Comparison of ENCODE assay signal across 8 cellular contexts in the genomic region with DNA sequence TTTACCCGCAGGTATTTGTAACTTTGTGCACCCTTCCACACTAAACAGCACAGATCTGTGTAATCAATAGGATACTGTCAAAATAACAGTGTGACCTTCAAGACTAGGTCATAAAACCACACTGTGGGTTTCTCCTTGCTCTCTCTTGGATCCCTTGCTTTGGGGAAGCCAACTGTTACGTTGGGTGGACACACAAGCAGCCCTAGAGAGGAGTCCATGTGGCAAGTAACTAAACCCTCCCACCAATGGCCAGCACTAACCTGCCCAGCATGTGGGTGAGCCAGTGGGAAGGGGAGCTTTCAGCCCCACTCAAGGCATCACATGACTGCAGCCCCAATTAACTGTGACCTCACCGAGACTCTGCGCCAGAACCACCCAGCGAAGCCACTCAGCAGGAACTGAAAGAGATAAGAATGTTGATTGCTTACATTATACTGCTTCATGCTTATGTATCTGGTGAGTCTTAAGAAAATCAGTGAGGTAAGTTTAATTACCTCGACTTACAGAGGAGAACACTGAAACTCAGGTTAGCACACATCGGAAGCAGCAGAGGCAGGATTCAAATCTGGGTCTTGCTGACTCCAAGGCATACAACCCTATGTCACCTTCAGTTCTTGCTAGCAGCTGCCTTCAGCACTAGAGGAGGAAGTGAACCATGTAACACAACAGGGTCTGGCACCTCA. TPM values are rescaled to one million over a fixed set of nuclear protein-coding genes. Genes with fewer than 3 reads are reported as not detected.
DNase-seq lines count a peak whose midpoint lies in the region; ATAC-seq and TF ChIP-seq lines count a peak whose summit lies in the region.

No MANE protein-coding gene starts in this region.

- no peaks in the 10 kb centered on the region for H3K9me3 Mint-ChIP-seq in activated B cell treated with CpG ODN at 0.5 μM for 24 hours
- no peaks in the 10 kb centered on the region for H3K9me3 Mint-ChIP-seq in progenitor cell of endocrine pancreas (ENCODE audit: low read depth)

- no peaks in the 10 kb centered on the region for H3K36me3 Mint-ChIP-seq in activated B cell treated with CpG ODN at 0.5 μM for 24 hours (ENCODE audit: low read depth)
- H3K36me3 Mint-ChIP-seq in progenitor cell of endocrine pancreas (ENCODE audit: insufficient read depth) = no peaks in the 10 kb centered on the region

- intact Hi-C loops in activated B cell treated with CpG ODN at 0.5 μM for 24 hours (cut with micrococcal nuclease) = loop anchor here (1.0 to 10.0 kb wide), 7 partner anchors 10 to 1278 kb away; partner anchors contain the start of genes PARP12, SLC37A3, UBN2 and ZC3HAV1

- peak overlapping the region; percentile 35 for H3K4me3 ChIP-seq in GM12865 (ENCODE audit: low read depth, low read length)

- H3K4me3 Mint-ChIP-seq in activated B cell treated with CpG ODN at 0.5 μM for 24 hours (peak overlapping the region; percentile 68), progenitor cell of endocrine pancreas (ENCODE audit: low read depth) (no peak overlapping the region)

- CTCF ChIA-PET in activated B cell treated with CpG ODN at 0.5 μM for 24 hours (lab: Charles Lee) = interaction anchor here (0.9 to 1.0 kb wide), 4 partner anchors 13 to 44 kb away, joined by 3 to 5 read pairs (median 3); a partner anchor contains a TSS

- peak; percentile 86 for ATAC-seq in GM21390 (IDR thresholded peaks at IDR 0.05; ENCODE audit: unreplicated experiment)
- ATAC-seq in HG03521 (IDR thresholded peaks at IDR 0.05; ENCODE audit: unreplicated experiment) = peak; percentile 80
- peak; percentile 84 for ATAC-seq in activated B cell treated with CpG ODN at 0.5 μM for 24 hours (ENCODE audit: low read depth)

- POLR2A ChIA-PET in activated B cell treated with CpG ODN at 0.5 μM for 24 hours (lab: Charles Lee) = interaction anchor here (0.8 to 3.4 kb wide), 12 partner anchors 9 to 241 kb away, joined by 3 to 28 read pairs (median 4); partner anchors contain the start of genes FMC1, LUC7L2, UBN2 and ZC3HAV1

- no peaks in the 10 kb centered on the region for H3K27me3 Mint-ChIP-seq in activated B cell treated with CpG ODN at 0.5 μM for 24 hours
- peaks cover 4% of the 10 kb centered on the region for H3K27me3 Mint-ChIP-seq in progenitor cell of endocrine pancreas

- DNase-seq in GM12865 (ENCODE audit: low read depth) = peak; percentile 85
- peak; percentile 54 for DNase-seq in activated B cell treated with CpG ODN at 0.5 μM for 24 hours
- peak; percentile 52 for DNase-seq in myocyte (ENCODE audit: low read depth)
- DNase-seq in NCI-H524 (lab: John Stamatoyannopoulos, UW) = no peak
- no peak for DNase-seq in occipital lobe (lab: John Stamatoyannopoulos, UW)
- DNase-seq in progenitor cell of endocrine pancreas (ENCODE audit: low spot score, unreplicated experiment) = no peak

- H3K27ac Mint-ChIP-seq in activated B cell treated with CpG ODN at 0.5 μM for 24 hours (peak overlapping the region; percentile 91), progenitor cell of endocrine pancreas (no peak overlapping the region)

- H3K4me1 Mint-ChIP-seq in activated B cell treated with CpG ODN at 0.5 μM for 24 hours (peaks cover 35% of the 10 kb centered on the region), progenitor cell of endocrine pancreas (ENCODE audit: low read depth) (peaks cover 24% of the 10 kb centered on the region)

- no peak for TF ChIP-seq CTCF in GM12865 (IDR thresholded peaks at IDR 0.05; ENCODE audit: insufficient read depth, low read depth, low read length, missing control alignments)
- no peak for TF ChIP-seq CTCF in activated B cell treated with CpG ODN at 0.5 μM for 24 hours (IDR thresholded peaks at IDR 0.05)
- TF ChIP-seq CTCF in progenitor cell of endocrine pancreas (IDR thresholded peaks at IDR 0.05; ENCODE audit: unreplicated experiment) = no peak

RNA-seq across cellular contexts. Expression of gene ZC3HAV1, which starts 9.4 kb away (rescaled TPM):
- total RNA-seq in activated B cell treated with CpG ODN at 0.5 μM for 24 hours (76.3 and 80.7 TPM in 2 replicates), myocyte (20.9 and 29.7 TPM in 2 replicates), occipital lobe (5.9 TPM), progenitor cell of endocrine pancreas (41.2 and 44.6 TPM in 2 replicates)
- 10.9 TPM for polyA plus RNA-seq in myocyte (2012)

Comparison
In these comparisons a context has a peak if more than half of its experiments do, and no peak if none do; other contexts are left out.
1. DNase-seq: peak in GM12865 (single experiment), activated B cell treated with CpG ODN at 0.5 μM for 24 hours (single experiment) and myocyte (single experiment); none in NCI-H524 (0 of 2), occipital lobe (single experiment) and progenitor cell of endocrine pancreas (single experiment).
2. Peak in every context shown above with its lines, with median percentiles within 50 percentile points of each other: ATAC-seq.